In the genomic region with DNA sequence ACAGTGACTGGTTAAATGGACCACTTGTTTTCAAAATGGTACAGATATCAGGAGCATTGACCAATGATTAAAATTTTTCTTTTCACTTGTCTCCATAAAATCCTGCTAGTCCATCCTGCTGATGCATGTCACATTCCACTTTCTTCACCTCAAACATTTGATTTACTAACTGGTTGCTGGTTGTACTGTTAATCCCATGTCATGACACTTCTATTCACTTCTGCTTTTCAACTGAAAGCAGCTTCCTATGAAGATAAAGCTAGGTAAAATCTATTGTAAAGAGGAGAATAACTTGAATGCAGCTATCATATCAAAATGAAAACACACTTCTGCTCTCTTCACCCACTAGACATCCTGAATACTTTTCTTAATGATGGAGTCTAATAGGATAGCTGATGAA, we compare ENCODE assay signal across 20 cellular contexts.
"Had no signal": no experiment of that assay in that cellular context is flagged by ENCODE, and none has a peak within 500 bp of the region (broad histone marks: within the 10 kb centered on the region; RNA-seq: fewer than 3 reads in every experiment).

No MANE protein-coding gene starts in this region.

- ATAC-seq: heart right ventricle; left lobe of liver; naive thymus-derived CD4-positive, alpha-beta T cell; psoas muscle; sciatic nerve had no signal

- H3K4me1 ChIP-seq: heart right ventricle, psoas muscle, stomach, transverse colon had no signal

- H3K27me3 ChIP-seq: neutrophil, stomach, transverse colon had no signal

- H3K36me3 ChIP-seq: heart right ventricle, neutrophil, stomach, thoracic aorta, transverse colon had no signal

- DNase-seq: cortex of kidney; dorsolateral prefrontal cortex; effector CD8-positive, alpha-beta T cell; heart right ventricle; hypothalamus; islet precursor cell; mammary epithelial cell; naive thymus-derived CD4-positive, alpha-beta T cell; nephron progenitor cell; psoas muscle; retina; stimulated activated naive CD4-positive, alpha-beta T cell; stomach; substantia nigra; transverse colon had no signal

- H3K4me3 ChIP-seq: dorsolateral prefrontal cortex, heart right ventricle, psoas muscle, skin epidermis, stomach, thoracic aorta, transverse colon had no signal

- H3K27ac ChIP-seq: dorsolateral prefrontal cortex, heart right ventricle, neutrophil, psoas muscle, skin epidermis, stomach, thoracic aorta, transverse colon had no signal

- H3K9me3 ChIP-seq: heart right ventricle, neutrophil, psoas muscle, stomach, thoracic aorta, transverse colon had no signal
